1 cellular context compared by ENCODE assay signal in genomic region chr14:20469242-20469889, GRCh38.
TF ChIP-seq lines count a peak whose summit lies in the region.

PNP (plus strand) TSS chr14:20469406; CDS start chr14:20469525, 119 bp downstream.

TF ChIP-seq in WTC11, 78 proteins besides CTCF, POLR2A, EP300 and RAD21 (continued from another document):
- no peak for TF ChIP-seq ERG (CRISPR knock-in tag; IDR thresholded peaks at IDR 0.05)
